14 cellular contexts compared by ENCODE assay signal in genomic region chr2:131641414-131642206, GRCh38.
DNase-seq lines count a peak whose midpoint lies in the region; TF ChIP-seq lines count a peak whose summit lies in the region.
"Had no signal": no experiment of that assay in that cellular context is flagged by ENCODE, and none has a peak within 500 bp of the region (broad histone marks: within the 10 kb centered on the region; RNA-seq: fewer than 3 reads in every experiment).

No MANE protein-coding gene starts in this region.

- H3K4me3 Mint-ChIP-seq in nephron progenitor cell, result no peak overlapping the region
- H3K4me3 Mint-ChIP-seq in activated CD4-positive, alpha-beta T cell treated with anti-CD3 and anti-CD28 coated beads, Interleukin-2, amount 10 ng/mL, durations not matched to agents 7 days and 5 days, result no peak overlapping the region
- H3K4me3 Mint-ChIP-seq: activated CD4-positive, alpha-beta T cell treated with anti-CD3 and anti-CD28 coated beads, Interleukin-2, amount 10 ng/mL, durations not matched to agents 24 days and 14 days; CD4-positive, alpha-beta memory T cell; T-helper 17 cell had no signal

- no peak for TF ChIP-seq CTCF in cardiac fibroblast (IDR thresholded peaks at IDR 0.05; ENCODE audit: low read depth, low read length)
- no peak for TF ChIP-seq CTCF in nephron progenitor cell (IDR thresholded peaks at IDR 0.05)
- no peak for TF ChIP-seq CTCF in GM10266 (IDR thresholded peaks at IDR 0.05; ENCODE audit: control insufficient read depth, insufficient read depth, low read depth, missing control alignments)

- H3K4me1 Mint-ChIP-seq in nephron progenitor cell, result peaks cover 19% of the 10 kb centered on the region
- H3K4me1 Mint-ChIP-seq in activated CD4-positive, alpha-beta T cell treated with anti-CD3 and anti-CD28 coated beads, Interleukin-2, amount 10 ng/mL, durations not matched to agents 7 days and 5 days, result no peaks in the 10 kb centered on the region
- H3K4me1 Mint-ChIP-seq: activated CD4-positive, alpha-beta T cell treated with anti-CD3 and anti-CD28 coated beads, Interleukin-2, amount 10 ng/mL, durations not matched to agents 24 days and 14 days; T-helper 17 cell had no signal

- POLR2A ChIA-PET in activated CD4-positive, alpha-beta T cell treated with anti-CD3 and anti-CD28 coated beads, Interleukin-2, amount 10 ng/mL, durations not matched to agents 7 days and 5 days (lab: Charles Lee), result no interaction called here

- DNase-seq in EH (ENCODE audit: low read depth), result peak; percentile 73
- peak; percentile 88 for DNase-seq in NCI-H2171 treated with DMSO at 0.1 percent for 48 hours (lab: John Stamatoyannopoulos, UW)
- peak; percentile 44 to 67 for DNase-seq in cardiac fibroblast (ENCODE audit: low read depth in 2 of 2)
- no peak for DNase-seq in nephron progenitor cell
- no peak for DNase-seq in GM10266 (ENCODE audit: extremely low spot score)
- no peak for DNase-seq in NCI-H2107 (lab: John Stamatoyannopoulos, UW)
- no peak for DNase-seq in HPDE6-E6E7 (ENCODE audit: extremely low spot score)
- DNase-seq in activated CD4-positive, alpha-beta T cell treated with anti-CD3 and anti-CD28 coated beads, Interleukin-2, amount 10 ng/mL, durations not matched to agents 7 days and 5 days, result no peak
- DNase-seq: activated CD4-positive, alpha-beta T cell treated with anti-CD3 and anti-CD28 coated beads, Interleukin-2, amount 10 ng/mL, durations not matched to agents 24 days and 14 days; CD4-positive, alpha-beta memory T cell; NCI-H146; sigmoid colon; T-helper 17 cell had no signal

- H3K27ac Mint-ChIP-seq in nephron progenitor cell, result peak overlapping the region; percentile 16
- no peak overlapping the region for H3K27ac Mint-ChIP-seq in activated CD4-positive, alpha-beta T cell treated with anti-CD3 and anti-CD28 coated beads, Interleukin-2, amount 10 ng/mL, durations not matched to agents 7 days and 5 days
- H3K27ac Mint-ChIP-seq: activated CD4-positive, alpha-beta T cell treated with anti-CD3 and anti-CD28 coated beads, Interleukin-2, amount 10 ng/mL, durations not matched to agents 24 days and 14 days; activated T-helper 2 cell treated with anti-CD3 and anti-CD28 coated beads, Interferon-gamma antibody, Interleukin-2, Interleukin-4, amounts not matched to agents 10 μg/mL and 5 μg/mL and 100 μg/mL, durations not matched to agents 14 hours and 24 hours and 36 hours; CD4-positive, alpha-beta memory T cell; T-helper 17 cell had no signal

- H3K27me3 Mint-ChIP-seq in nephron progenitor cell (ENCODE audit: low read depth, poor library complexity), result no peaks in the 10 kb centered on the region
- peaks cover 42% of the 10 kb centered on the region for H3K27me3 Mint-ChIP-seq in activated CD4-positive, alpha-beta T cell treated with anti-CD3 and anti-CD28 coated beads, Interleukin-2, amount 10 ng/mL, durations not matched to agents 7 days and 5 days

- H3K9me3 Mint-ChIP-seq in nephron progenitor cell, result peaks cover 6% of the 10 kb centered on the region
- H3K9me3 Mint-ChIP-seq in activated CD4-positive, alpha-beta T cell treated with anti-CD3 and anti-CD28 coated beads, Interleukin-2, amount 10 ng/mL, durations not matched to agents 7 days and 5 days, result no peaks in the 10 kb centered on the region
- H3K9me3 Mint-ChIP-seq: activated CD4-positive, alpha-beta T cell treated with anti-CD3 and anti-CD28 coated beads, Interleukin-2, amount 10 ng/mL, durations not matched to agents 24 days and 14 days; activated T-helper 2 cell treated with anti-CD3 and anti-CD28 coated beads, Interferon-gamma antibody, Interleukin-2, Interleukin-4, amounts not matched to agents 10 μg/mL and 5 μg/mL and 100 μg/mL, durations not matched to agents 14 hours and 24 hours and 36 hours had no signal

- no peak overlapping the region for H3K4me3 ChIP-seq in cardiac fibroblast (replicated peaks in 1 of 2; ENCODE audit: low read depth in 2 of 2, low read length in 2 of 2)
- H3K4me3 ChIP-seq: sigmoid colon had no signal

- CTCF ChIA-PET in activated CD4-positive, alpha-beta T cell treated with anti-CD3 and anti-CD28 coated beads, Interleukin-2, amount 10 ng/mL, durations not matched to agents 7 days and 5 days (lab: Charles Lee), result no interaction called here

- H3K36me3 Mint-ChIP-seq in nephron progenitor cell (ENCODE audit: low read depth), result no peaks in the 10 kb centered on the region
- no peaks in the 10 kb centered on the region for H3K36me3 Mint-ChIP-seq in activated CD4-positive, alpha-beta T cell treated with anti-CD3 and anti-CD28 coated beads, Interleukin-2, amount 10 ng/mL, durations not matched to agents 7 days and 5 days (ENCODE audit: low read depth)
- H3K36me3 Mint-ChIP-seq: CD4-positive, alpha-beta memory T cell had no signal

Comparison
In these comparisons a context has a peak if more than half of its experiments do, and no peak if none do; other contexts are left out.
1. DNase-seq: peak in EH (single experiment), NCI-H2171 treated with DMSO at 0.1 percent for 48 hours (single experiment) and cardiac fibroblast (2 of 2); none in nephron progenitor cell (single experiment), GM10266 (single experiment), NCI-H2107 (single experiment), HPDE6-E6E7 (single experiment) and activated CD4-positive, alpha-beta T cell treated with anti-CD3 and anti-CD28 coated beads, Interleukin-2, amount 10 ng/mL, durations not matched to agents 7 days and 5 days (single experiment).